1 cellular context compared by ENCODE assay signal in the genomic region with DNA sequence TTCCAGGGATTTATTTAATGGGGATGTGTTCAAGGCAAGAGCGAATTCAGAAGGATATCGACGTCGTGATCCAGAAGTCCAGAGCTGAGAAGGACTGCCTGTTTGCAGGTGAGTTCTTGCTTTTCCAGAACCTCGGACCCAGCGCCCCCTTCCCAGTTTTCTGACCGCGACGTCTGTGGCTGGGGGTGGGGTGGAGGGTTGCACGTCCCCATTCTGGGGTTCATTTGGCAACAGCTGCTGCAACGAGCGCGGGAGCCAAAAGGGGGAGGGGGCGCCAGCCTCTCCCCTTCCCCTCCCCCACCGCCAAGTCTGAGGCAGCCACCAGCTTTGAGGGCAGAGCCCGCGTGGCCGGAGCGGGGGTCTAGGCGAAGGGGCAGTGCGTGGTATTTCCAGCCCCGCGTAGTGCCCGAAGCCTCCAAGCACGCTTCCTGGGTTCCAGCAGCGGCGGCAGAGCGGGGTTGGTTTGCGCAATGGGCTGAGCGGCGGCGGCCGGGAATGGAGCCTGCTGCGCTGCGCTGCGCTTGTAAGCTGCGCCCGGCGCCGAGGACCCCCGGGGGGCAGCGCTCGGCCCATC.
TF ChIP-seq lines count a peak whose summit lies in the region.

No MANE protein-coding gene starts in this region.

TF ChIP-seq in H1, 55 proteins besides CTCF, POLR2A, EP300 and RAD21 (continued from another document):
- 0 out of 4 replicates have a peak, but pooled peaks of 1 of the 2 experiments have one; percentile 35 for TF ChIP-seq HDAC2 (IDR thresholded peaks at IDR 0.05; ENCODE audit: borderline replicate concordance in 1 of 2, low read depth in 2 of 2, low read length in 2 of 2)
- peak; percentile 97; the same call in 1 of the 2 replicates for TF ChIP-seq RBBP5 (IDR thresholded peaks at IDR 0.05; ENCODE audit: borderline replicate concordance, low read depth, low read length)
- TF ChIP-seq, protein P1, sequence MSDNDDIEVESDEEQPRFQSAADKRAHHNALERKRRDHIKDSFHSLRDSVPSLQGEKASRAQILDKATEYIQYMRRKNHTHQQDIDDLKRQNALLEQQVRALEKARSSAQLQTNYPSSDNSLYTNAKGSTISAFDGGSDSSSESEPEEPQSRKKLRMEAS (IDR thresholded peaks at IDR 0.05): peak; percentile 67
- peak; percentile 83 for TF ChIP-seq TAF1 (IDR thresholded peaks at IDR 0.05; ENCODE audit: low read depth, low read length)
- peak; percentile 52 for TF ChIP-seq KDM4A (IDR thresholded peaks at IDR 0.05; ENCODE audit: low read depth, low read length, severe bottlenecking)
- TF ChIP-seq JUND (IDR thresholded peaks at IDR 0.05; ENCODE audit: low read length): 0 out of 2 replicates have a peak, but pooled peaks have one; percentile 30
- peak; percentile 49 to 64; a peak in 3 of 4 replicates for TF ChIP-seq SIN3A (conservative IDR thresholded peaks at IDR 0.05 in 1 of 2, IDR thresholded peaks at IDR 0.05 in 1 of 2; ENCODE audit: low read depth in 1 of 2, low read length in 2 of 2)
- TF ChIP-seq TCF12 (IDR thresholded peaks at IDR 0.05; ENCODE audit: low read depth, low read length): 0 out of 2 replicates have a peak, but pooled peaks have one; percentile 60
- peak; percentile 84 for TF ChIP-seq POLR2AphosphoS5 (IDR thresholded peaks at IDR 0.05; ENCODE audit: low read depth, low read length)
- no peak for TF ChIP-seq SP2 (IDR thresholded peaks at IDR 0.05; ENCODE audit: low read length)
- 0 out of 2 replicates have a peak, but pooled peaks have one; percentile 14 for TF ChIP-seq CHD2 (IDR thresholded peaks at IDR 0.05; ENCODE audit: low read length)
- peak; percentile 92 for TF ChIP-seq ASH2L (IDR thresholded peaks at IDR 0.05; ENCODE audit: low read length)
